In the genomic region with DNA sequence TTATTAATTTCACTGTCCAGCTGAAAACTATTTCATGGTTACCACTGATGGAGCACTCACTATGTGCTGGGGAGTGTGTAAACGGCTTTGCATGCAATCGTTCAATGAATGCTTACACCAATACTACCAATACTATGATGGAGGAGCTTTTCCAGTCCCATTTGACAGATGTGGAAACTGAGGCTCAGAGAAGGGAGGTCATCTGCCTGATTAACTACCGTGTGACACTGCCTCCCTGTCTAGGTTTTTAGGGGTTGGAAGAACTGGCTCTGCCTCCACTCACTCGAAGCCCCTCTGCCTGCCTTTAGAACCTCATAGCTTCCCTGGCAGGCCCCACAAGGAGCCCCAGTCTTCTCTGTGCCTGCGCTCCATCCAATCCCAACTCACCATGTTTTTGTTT, we compare ENCODE assay signal across 2 cellular contexts.
TF ChIP-seq lines count a peak whose summit lies in the region.

No MANE protein-coding gene starts in this region.

TF ChIP-seq in IMR-90, 13 proteins besides CTCF, POLR2A, EP300 and RAD21:
- TF ChIP-seq MXI1 (IDR thresholded peaks at IDR 0.05; ENCODE audit: borderline replicate concordance, low read depth, low read length) (no peak), FOS (IDR thresholded peaks at IDR 0.05; ENCODE audit: low read depth, low read length) (no peak), RFX5 (IDR thresholded peaks at IDR 0.05; ENCODE audit: low read depth, low read length) (no peak), CEBPB (IDR thresholded peaks at IDR 0.05; ENCODE audit: low read depth, low read length) (no peak), SMC3 (IDR thresholded peaks at IDR 0.05; ENCODE audit: low read depth, low read length) (no peak), CHD1 (IDR thresholded peaks at IDR 0.05; ENCODE audit: low read depth, low read length) (no peak)

TF ChIP-seq in WTC11, 78 proteins besides CTCF, POLR2A, EP300 and RAD21:
- TF ChIP-seq CREB1 (CRISPR knock-in tag; IDR thresholded peaks at IDR 0.05) (no peak), SP1 (CRISPR knock-in tag; conservative IDR thresholded peaks at IDR 0.05) (no peak), ERG (CRISPR knock-in tag; IDR thresholded peaks at IDR 0.05) (no peak), IRF1 (CRISPR knock-in tag; IDR thresholded peaks at IDR 0.05) (no peak), ZNF671 (CRISPR knock-in tag; IDR thresholded peaks at IDR 0.05) (no peak), TP53 (CRISPR knock-in tag; IDR thresholded peaks at IDR 0.05) (no peak), NR3C1 (CRISPR knock-in tag; conservative IDR thresholded peaks at IDR 0.05; ENCODE audit: low read depth) (no peak), ZNF121 (CRISPR knock-in tag; IDR thresholded peaks at IDR 0.05) (no peak)
